ENCODE assay signal across 17 cellular contexts in genomic region chr21:43608225-43608624, GRCh38. TPM values are rescaled to one million over a fixed set of nuclear protein-coding genes. Genes with fewer than 3 reads are reported as not detected.
DNase-seq lines count a peak whose midpoint lies in the region; ATAC-seq and FAIRE-seq lines count a peak whose summit lies in the region.
"Had no signal": no experiment of that assay in that cellular context is flagged by ENCODE, and none has a peak within 500 bp of the region (broad histone marks: within the 10 kb centered on the region; RNA-seq: fewer than 3 reads in every experiment).

No MANE protein-coding gene starts in this region.

- no peak for ATAC-seq in HG03571 (IDR thresholded peaks at IDR 0.05; ENCODE audit: unreplicated experiment)
- ATAC-seq in left cardiac atrium, result no peak
- ATAC-seq: Panc1 had no signal

- DNase-seq in ELR (ENCODE audit: low read depth), result peak; percentile 75
- peak; percentile 62 for DNase-seq in RCC 7860 (ENCODE audit: low spot score)
- DNase-seq in epithelial cell of prostate (ENCODE audit: low read depth, low spot score), result peak; percentile 57
- peak; percentile 71 for DNase-seq in non-pigmented ciliary epithelial cell (ENCODE audit: low read depth)
- no peak for DNase-seq in cerebellar cortex (ENCODE audit: low spot score)
- no peak for DNase-seq in left cardiac atrium
- DNase-seq in activated naive CD4-positive, alpha-beta T cell (lab: John Stamatoyannopoulos, UW), result no peak
- DNase-seq: activated CD4-positive, alpha-beta T cell treated with anti-CD3 and anti-CD28 coated beads, Interleukin-2, amount 50 U/mL, for 4 hours; CD4-positive, alpha-beta T cell; NCI-H1092 treated with DMSO at 0.1 percent for 48 hours; NCI-H446 treated with DMSO at 0.1 percent for 48 hours; stimulated activated naive CD4-positive, alpha-beta T cell treated with Interleukin-2 at 50 U/mL for 16 hours had no signal

- peak; percentile 88 for FAIRE-seq in RCC 7860 (lab: Jason Lieb, UNC)
- FAIRE-seq: GM18507, H54 had no signal

- H3K27ac ChIP-seq in epithelial cell of prostate, result peak overlapping the region; percentile 76

- intact Hi-C loops in left cardiac atrium (cut with DNase I), result loop anchor here in 1 of 2 donors (5.0 kb wide), 1 partner anchor 34 kb away; no protein-coding TSS in a partner anchor

RNA-seq across cellular contexts. Expression of gene HSF2BP, which starts 51.1 kb away (rescaled TPM):
- total RNA-seq in left cardiac atrium, result under 1 TPM in 1 of 2 donors, not detected in 1; 0.68 TPM
- total RNA-seq: cardiac septum had no signal

RNA-seq across cellular contexts. Expression of gene RRP1B, which starts 51.1 kb away (rescaled TPM):
- total RNA-seq in left cardiac atrium, result 10 to 100 TPM; 11.0 to 14.2 TPM

Comparison
In these comparisons a context has a peak if more than half of its experiments do, and no peak if none do; other contexts are left out.
1. DNase-seq: peak in ELR (single experiment), RCC 7860 (single experiment), epithelial cell of prostate (single experiment) and non-pigmented ciliary epithelial cell (single experiment); none in cerebellar cortex (single experiment), left cardiac atrium (single experiment) and activated naive CD4-positive, alpha-beta T cell (0 of 4).